1 cellular context compared by ENCODE assay signal in genomic region chr12:122081697-122082221, GRCh38.
TF ChIP-seq lines count a peak whose summit lies in the region.

No MANE protein-coding gene starts in this region.

TF ChIP-seq in K562, 482 proteins besides CTCF, POLR2A, EP300 and RAD21 (continued from another document and continues in another):
- TF ChIP-seq ZNF431 (CRISPR knock-in tag; IDR thresholded peaks at IDR 0.05) (no peak), MEF2D (tag; conservative IDR thresholded peaks at IDR 0.05; ENCODE audit: low read depth) (no peak), ZBTB40 (IDR thresholded peaks at IDR 0.05) (no peak), ZBTB40 (CRISPR knock-in tag; IDR thresholded peaks at IDR 0.05) (no peak), ATF3 (IDR thresholded peaks at IDR 0.05) (no peak), ATF3 (CRISPR knock-in tag; conservative IDR thresholded peaks at IDR 0.05) (no peak), ELF4 (CRISPR knock-in tag; IDR thresholded peaks at IDR 0.05) (no peak), PREB (CRISPR knock-in tag; IDR thresholded peaks at IDR 0.05) (no peak), THAP12 (CRISPR knock-in tag; IDR thresholded peaks at IDR 0.05) (no peak), AFF1 (IDR thresholded peaks at IDR 0.05; ENCODE audit: low read depth in 1 of 2, partially characterized antibody in 2 of 2) (peak in 1 of 2 experiments; percentile 15), ZNF23 (CRISPR knock-in tag; IDR thresholded peaks at IDR 0.05) (no peak), NKRF (IDR thresholded peaks at IDR 0.05; ENCODE audit: borderline replicate concordance) (peak; percentile 72)
- TF ChIP-seq, protein P1, sequence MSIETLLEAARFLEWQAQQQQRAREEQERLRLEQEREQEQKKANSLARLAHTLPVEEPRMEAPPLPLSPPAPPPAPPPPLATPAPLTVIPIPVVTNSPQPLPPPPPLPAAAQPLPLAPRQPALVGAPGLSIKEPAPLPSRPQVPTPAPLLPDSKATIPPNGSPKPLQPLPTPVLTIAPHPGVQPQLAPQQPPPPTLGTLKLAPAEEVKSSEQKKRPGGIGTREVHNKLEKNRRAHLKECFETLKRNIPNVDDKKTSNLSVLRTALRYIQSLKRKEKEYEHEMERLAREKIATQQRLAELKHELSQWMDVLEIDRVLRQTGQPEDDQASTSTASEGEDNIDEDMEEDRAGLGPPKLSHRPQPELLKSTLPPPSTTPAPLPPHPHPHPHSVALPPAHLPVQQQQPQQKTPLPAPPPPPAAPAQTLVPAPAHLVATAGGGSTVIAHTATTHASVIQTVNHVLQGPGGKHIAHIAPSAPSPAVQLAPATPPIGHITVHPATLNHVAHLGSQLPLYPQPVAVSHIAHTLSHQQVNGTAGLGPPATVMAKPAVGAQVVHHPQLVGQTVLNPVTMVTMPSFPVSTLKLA (conservative IDR thresholded peaks at IDR 0.05): peak in 1 of 2 experiments; percentile 56; a peak in 1 of 4 replicates
- TF ChIP-seq, protein P2, sequence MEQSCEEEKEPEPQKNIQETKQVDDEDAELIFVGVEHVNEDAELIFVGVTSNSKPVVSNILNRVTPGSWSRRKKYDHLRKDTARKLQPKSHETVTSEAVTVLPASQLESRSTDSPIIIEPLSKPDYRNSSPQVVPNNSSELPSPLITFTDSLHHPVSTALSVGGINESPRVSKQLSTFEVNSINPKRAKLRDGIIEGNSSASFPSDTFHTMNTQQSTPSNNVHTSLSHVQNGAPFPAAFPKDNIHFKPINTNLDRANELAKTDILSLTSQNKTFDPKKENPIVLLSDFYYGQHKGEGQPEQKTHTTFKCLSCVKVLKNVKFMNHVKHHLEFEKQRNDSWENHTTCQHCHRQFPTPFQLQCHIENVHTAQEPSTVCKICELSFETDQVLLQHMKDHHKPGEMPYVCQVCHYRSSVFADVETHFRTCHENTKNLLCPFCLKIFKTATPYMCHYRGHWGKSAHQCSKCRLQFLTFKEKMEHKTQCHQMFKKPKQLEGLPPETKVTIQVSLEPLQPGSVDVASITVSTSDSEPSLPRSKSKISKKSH (CRISPR knock-in tag; IDR thresholded peaks at IDR 0.05): no peak
- TF ChIP-seq, protein P3, sequence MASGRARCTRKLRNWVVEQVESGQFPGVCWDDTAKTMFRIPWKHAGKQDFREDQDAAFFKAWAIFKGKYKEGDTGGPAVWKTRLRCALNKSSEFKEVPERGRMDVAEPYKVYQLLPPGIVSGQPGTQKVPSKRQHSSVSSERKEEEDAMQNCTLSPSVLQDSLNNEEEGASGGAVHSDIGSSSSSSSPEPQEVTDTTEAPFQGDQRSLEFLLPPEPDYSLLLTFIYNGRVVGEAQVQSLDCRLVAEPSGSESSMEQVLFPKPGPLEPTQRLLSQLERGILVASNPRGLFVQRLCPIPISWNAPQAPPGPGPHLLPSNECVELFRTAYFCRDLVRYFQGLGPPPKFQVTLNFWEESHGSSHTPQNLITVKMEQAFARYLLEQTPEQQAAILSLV (tag; IDR thresholded peaks at IDR 0.05): no peak
- TF ChIP-seq, protein P4, sequence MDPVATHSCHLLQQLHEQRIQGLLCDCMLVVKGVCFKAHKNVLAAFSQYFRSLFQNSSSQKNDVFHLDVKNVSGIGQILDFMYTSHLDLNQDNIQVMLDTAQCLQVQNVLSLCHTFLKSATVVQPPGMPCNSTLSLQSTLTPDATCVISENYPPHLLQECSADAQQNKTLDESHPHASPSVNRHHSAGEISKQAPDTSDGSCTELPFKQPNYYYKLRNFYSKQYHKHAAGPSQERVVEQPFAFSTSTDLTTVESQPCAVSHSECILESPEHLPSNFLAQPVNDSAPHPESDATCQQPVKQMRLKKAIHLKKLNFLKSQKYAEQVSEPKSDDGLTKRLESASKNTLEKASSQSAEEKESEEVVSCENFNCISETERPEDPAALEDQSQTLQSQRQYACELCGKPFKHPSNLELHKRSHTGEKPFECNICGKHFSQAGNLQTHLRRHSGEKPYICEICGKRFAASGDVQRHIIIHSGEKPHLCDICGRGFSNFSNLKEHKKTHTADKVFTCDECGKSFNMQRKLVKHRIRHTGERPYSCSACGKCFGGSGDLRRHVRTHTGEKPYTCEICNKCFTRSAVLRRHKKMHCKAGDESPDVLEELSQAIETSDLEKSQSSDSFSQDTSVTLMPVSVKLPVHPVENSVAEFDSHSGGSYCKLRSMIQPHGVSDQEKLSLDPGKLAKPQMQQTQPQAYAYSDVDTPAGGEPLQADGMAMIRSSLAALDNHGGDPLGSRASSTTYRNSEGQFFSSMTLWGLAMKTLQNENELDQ (CRISPR knock-in tag; IDR thresholded peaks at IDR 0.05; ENCODE audit: borderline replicate concordance): no peak
